In the genomic region with DNA sequence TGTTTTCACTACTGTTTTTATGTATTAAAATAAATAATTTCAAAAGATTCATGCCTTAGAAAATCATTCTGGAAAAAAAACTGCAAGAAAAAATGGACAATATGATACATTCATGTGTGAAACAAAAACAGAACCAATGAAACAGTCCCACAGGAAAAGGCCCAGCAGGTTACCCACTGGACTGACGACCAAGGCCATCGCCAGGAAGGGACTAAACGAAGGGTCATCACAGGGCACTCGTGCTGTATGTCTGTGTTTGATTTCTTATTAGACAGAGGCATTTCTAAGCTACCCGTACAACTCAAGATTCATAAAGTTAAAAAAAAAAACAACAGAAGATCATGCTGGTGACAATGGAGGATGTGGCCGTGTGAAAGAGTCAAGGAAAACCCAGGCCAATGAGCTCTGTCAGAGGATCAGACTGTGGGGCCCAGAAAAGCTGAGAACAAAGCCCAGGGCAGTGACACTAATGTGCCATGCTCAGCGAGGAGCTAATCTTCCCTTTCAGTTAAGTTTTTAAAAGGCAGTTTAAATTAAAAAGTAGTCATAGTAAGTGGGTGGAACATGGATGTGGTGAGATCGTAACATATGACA, we compare ENCODE assay signal across 9 cellular contexts. TPM values are rescaled to one million over a fixed set of nuclear protein-coding genes. Genes with fewer than 3 reads are reported as not detected.
DNase-seq lines count a peak whose midpoint lies in the region; ATAC-seq, FAIRE-seq and TF ChIP-seq lines count a peak whose summit lies in the region.
"Had no signal": no experiment of that assay in that cellular context is flagged by ENCODE, and none has a peak within 500 bp of the region (broad histone marks: within the 10 kb centered on the region; RNA-seq: fewer than 3 reads in every experiment).

No MANE protein-coding gene starts in this region.

- H3K4me3 ChIP-seq in suprapubic skin, result no peak overlapping the region

- H3K4me1 ChIP-seq in suprapubic skin, result peaks cover 55% of the 10 kb centered on the region

- H3K9me3 ChIP-seq in suprapubic skin, result no peaks in the 10 kb centered on the region

- TF ChIP-seq EP300 in suprapubic skin (IDR thresholded peaks at IDR 0.05), result no peak

- TF ChIP-seq POLR2A in suprapubic skin (IDR thresholded peaks at IDR 0.05) (no peak), H54 (IDR thresholded peaks at IDR 0.05; ENCODE audit: low read depth, low read length) (no peak)

- 60% methylated on average over 8 of the region's 8 CpGs for WGBS in suprapubic skin

- no peaks in the 10 kb centered on the region for H3K27me3 Mint-ChIP-seq in activated CD8-positive, alpha-beta memory T cell treated with anti-CD3 and anti-CD28 coated beads, Interleukin-2, amount 10 ng/mL, durations not matched to agents 7 days and 5 days
- no peaks in the 10 kb centered on the region for H3K27me3 Mint-ChIP-seq in activated naive CD8-positive, alpha-beta T cell treated with anti-CD3 and anti-CD28 coated beads, Interleukin-2, amount 50 U/mL, for 24 hours

- no peak for DNase-seq in activated CD8-positive, alpha-beta memory T cell treated with anti-CD3 and anti-CD28 coated beads, Interleukin-2, amount 10 ng/mL, durations not matched to agents 7 days and 5 days
- no peak for DNase-seq in activated CD8-positive, alpha-beta memory T cell treated with anti-CD3 and anti-CD28 coated beads for 24 hours
- no peak for DNase-seq in activated naive CD8-positive, alpha-beta T cell treated with anti-CD3 and anti-CD28 coated beads, Interleukin-2, amount 50 U/mL, for 24 hours
- DNase-seq in mesenteric fat pad (ENCODE audit: low spot score) (peak; percentile 83), suprapubic skin (ENCODE audit: low spot score in 2 of 2) (peak in 1 of 2 donors; percentile 19), NCI-H1048 (lab: John Stamatoyannopoulos, UW) (no peak), H54 (ENCODE audit: insufficient read length, low spot score) (no peak), COLO829 (ENCODE audit: low spot score) (no peak)

- CTCF ChIA-PET in activated CD8-positive, alpha-beta memory T cell treated with anti-CD3 and anti-CD28 coated beads, Interleukin-2, amount 10 ng/mL, durations not matched to agents 7 days and 5 days (lab: Charles Lee), result interaction anchor here (0.5 to 8.1 kb wide), 18 partner anchors 8 to 170 kb away, joined by 3 to 116 read pairs (median 17); a partner anchor contains a TSS

- H3K27ac Mint-ChIP-seq in activated CD8-positive, alpha-beta memory T cell treated with anti-CD3 and anti-CD28 coated beads, Interleukin-2, amount 10 ng/mL, durations not matched to agents 7 days and 5 days, result peak overlapping the region; percentile 94
- peak overlapping the region; percentile 100 for H3K27ac Mint-ChIP-seq in activated naive CD8-positive, alpha-beta T cell treated with anti-CD3 and anti-CD28 coated beads, Interleukin-2, amount 50 U/mL, for 24 hours

- peaks cover 21% of the 10 kb centered on the region for H3K36me3 Mint-ChIP-seq in activated CD8-positive, alpha-beta memory T cell treated with anti-CD3 and anti-CD28 coated beads, Interleukin-2, amount 10 ng/mL, durations not matched to agents 7 days and 5 days
- H3K36me3 Mint-ChIP-seq in activated naive CD8-positive, alpha-beta T cell treated with anti-CD3 and anti-CD28 coated beads, Interleukin-2, amount 50 U/mL, for 24 hours (ENCODE audit: low read depth), result peaks cover 40% of the 10 kb centered on the region

- peaks cover 78% of the 10 kb centered on the region for H3K4me1 Mint-ChIP-seq in activated CD8-positive, alpha-beta memory T cell treated with anti-CD3 and anti-CD28 coated beads, Interleukin-2, amount 10 ng/mL, durations not matched to agents 7 days and 5 days
- H3K4me1 Mint-ChIP-seq in activated naive CD8-positive, alpha-beta T cell treated with anti-CD3 and anti-CD28 coated beads, Interleukin-2, amount 50 U/mL, for 24 hours, result peaks cover 96% of the 10 kb centered on the region

- peaks cover 7% of the 10 kb centered on the region for H3K36me3 ChIP-seq in suprapubic skin

- no peak for FAIRE-seq in H54 (lab: Jason Lieb, UNC)
- FAIRE-seq: keratinocyte had no signal

- no peak for TF ChIP-seq CTCF in suprapubic skin (IDR thresholded peaks at IDR 0.05)

- no peaks in the 10 kb centered on the region for H3K27me3 ChIP-seq in suprapubic skin

- peak overlapping the region; percentile 53 for H3K4me3 Mint-ChIP-seq in activated CD8-positive, alpha-beta memory T cell treated with anti-CD3 and anti-CD28 coated beads, Interleukin-2, amount 10 ng/mL, durations not matched to agents 7 days and 5 days
- H3K4me3 Mint-ChIP-seq in activated naive CD8-positive, alpha-beta T cell treated with anti-CD3 and anti-CD28 coated beads, Interleukin-2, amount 50 U/mL, for 24 hours, result peak overlapping the region; percentile 61

- H3K27ac ChIP-seq in suprapubic skin, result peak overlapping the region; percentile 79

- ATAC-seq in activated CD8-positive, alpha-beta memory T cell treated with anti-CD3 and anti-CD28 coated beads, Interleukin-2, amount 10 ng/mL, durations not matched to agents 7 days and 5 days, result no peak
- ATAC-seq in activated naive CD8-positive, alpha-beta T cell treated with anti-CD3 and anti-CD28 coated beads, Interleukin-2, amount 50 U/mL, for 24 hours, result peak; percentile 44

- H3K9me3 Mint-ChIP-seq in activated CD8-positive, alpha-beta memory T cell treated with anti-CD3 and anti-CD28 coated beads, Interleukin-2, amount 10 ng/mL, durations not matched to agents 7 days and 5 days (ENCODE audit: low read depth), result no peaks in the 10 kb centered on the region
- no peaks in the 10 kb centered on the region for H3K9me3 Mint-ChIP-seq in activated naive CD8-positive, alpha-beta T cell treated with anti-CD3 and anti-CD28 coated beads, Interleukin-2, amount 50 U/mL, for 24 hours

RNA-seq across cellular contexts. Expression of a gene that starts 31.8 kb away (rescaled TPM):
- total RNA-seq in activated CD8-positive, alpha-beta memory T cell treated with anti-CD3 and anti-CD28 coated beads, Interleukin-2, amount 10 ng/mL, durations not matched to agents 7 days and 5 days, result 10 to 100 TPM; 75.9 to 94.0 TPM
- total RNA-seq in mesenteric fat pad (39.6 TPM), suprapubic skin (10 to 100 TPM; 23.0 to 32.2 (median 29.3) TPM)

RNA-seq across cellular contexts. Expression of a gene that starts 33.4 kb away (rescaled TPM):
- total RNA-seq in activated CD8-positive, alpha-beta memory T cell treated with anti-CD3 and anti-CD28 coated beads, Interleukin-2, amount 10 ng/mL, durations not matched to agents 7 days and 5 days, result 10 to 100 TPM; 14.8 to 18.2 TPM
- total RNA-seq in mesenteric fat pad (3.5 TPM), suprapubic skin (1 to 10 TPM; 1.3 to 5.0 (median 3.7) TPM)
